8 cellular contexts compared by ENCODE assay signal in genomic region chr12:31234955-31235867, GRCh38.
DNase-seq lines count a peak whose midpoint lies in the region; ATAC-seq and TF ChIP-seq lines count a peak whose summit lies in the region.

No MANE protein-coding gene starts in this region.

- peaks cover 0 to 5% (median 0%) of the 10 kb centered on the region in 4 donors for H3K9me3 ChIP-seq in Peyer's patch

- no peak for TF ChIP-seq POLR2A in Peyer's patch (IDR thresholded peaks at IDR 0.05)

- DNase-seq in AG04449 (ENCODE audit: low read depth, low spot score), result no peak
- peak; percentile 68 for DNase-seq in HuH-7 (ENCODE audit: low spot score)
- DNase-seq in Peyer's patch, result peak in 1 of 3 donors; percentile 59
- peak; percentile 26 for DNase-seq in fibroblast of peridontal ligament (ENCODE audit: extremely low read depth)
- peak; percentile 45 for DNase-seq in putamen (ENCODE audit: low spot score)
- DNase-seq in activated CD4-positive, CD25-positive, alpha-beta regulatory T cell treated with anti-CD3 and anti-CD28 coated beads, Interleukin-2, amount 50 U/mL, for 72 hours, result no peak

- no peaks in the 10 kb centered on the region for H3K36me3 ChIP-seq in Peyer's patch

- H3K27ac ChIP-seq in Peyer's patch, result peak overlapping the region in 1 of 4 donors; percentile 18

- POLR2A ChIA-PET in AG04449 (lab: Yijun Ruan, JAX), result no interaction called here

- no peak for ATAC-seq in HG03520 (IDR thresholded peaks at IDR 0.05; ENCODE audit: unreplicated experiment)
- no peak for ATAC-seq in HG02840 (IDR thresholded peaks at IDR 0.05; ENCODE audit: low FRiP score, unreplicated experiment)

- no peaks in the 10 kb centered on the region for H3K27me3 ChIP-seq in Peyer's patch

- H3K4me3 ChIP-seq in AG04449 (ENCODE audit: low read depth, low read length) (no peak overlapping the region), Peyer's patch (no peak overlapping the region)

- TF ChIP-seq CTCF in AG04449 (IDR thresholded peaks at IDR 0.05; ENCODE audit: insufficient read depth, low read length, missing control alignments), result peak; percentile 63
- TF ChIP-seq CTCF in Peyer's patch (IDR thresholded peaks at IDR 0.05), result peak in 4 of 6 experiments; percentile 35 to 68 (median 64)

- CTCF ChIA-PET in AG04449 (lab: Yijun Ruan, JAX), result interaction anchor here (0.7 to 3.9 kb wide), 6 partner anchors 8 to 388 kb away, joined by 3 to 21 read pairs (median 4); no protein-coding TSS in a partner anchor

- H3K4me1 ChIP-seq in Peyer's patch, result no peaks in the 10 kb centered on the region

Comparison
In these comparisons a context has a peak if more than half of its experiments do, and no peak if none do; other contexts are left out.
1. DNase-seq: peak in HuH-7 (single experiment), fibroblast of peridontal ligament (single experiment) and putamen (single experiment); none in AG04449 (single experiment) and activated CD4-positive, CD25-positive, alpha-beta regulatory T cell treated with anti-CD3 and anti-CD28 coated beads, Interleukin-2, amount 50 U/mL, for 72 hours (single experiment).